8 cellular contexts compared by ENCODE assay signal in the genomic region with DNA sequence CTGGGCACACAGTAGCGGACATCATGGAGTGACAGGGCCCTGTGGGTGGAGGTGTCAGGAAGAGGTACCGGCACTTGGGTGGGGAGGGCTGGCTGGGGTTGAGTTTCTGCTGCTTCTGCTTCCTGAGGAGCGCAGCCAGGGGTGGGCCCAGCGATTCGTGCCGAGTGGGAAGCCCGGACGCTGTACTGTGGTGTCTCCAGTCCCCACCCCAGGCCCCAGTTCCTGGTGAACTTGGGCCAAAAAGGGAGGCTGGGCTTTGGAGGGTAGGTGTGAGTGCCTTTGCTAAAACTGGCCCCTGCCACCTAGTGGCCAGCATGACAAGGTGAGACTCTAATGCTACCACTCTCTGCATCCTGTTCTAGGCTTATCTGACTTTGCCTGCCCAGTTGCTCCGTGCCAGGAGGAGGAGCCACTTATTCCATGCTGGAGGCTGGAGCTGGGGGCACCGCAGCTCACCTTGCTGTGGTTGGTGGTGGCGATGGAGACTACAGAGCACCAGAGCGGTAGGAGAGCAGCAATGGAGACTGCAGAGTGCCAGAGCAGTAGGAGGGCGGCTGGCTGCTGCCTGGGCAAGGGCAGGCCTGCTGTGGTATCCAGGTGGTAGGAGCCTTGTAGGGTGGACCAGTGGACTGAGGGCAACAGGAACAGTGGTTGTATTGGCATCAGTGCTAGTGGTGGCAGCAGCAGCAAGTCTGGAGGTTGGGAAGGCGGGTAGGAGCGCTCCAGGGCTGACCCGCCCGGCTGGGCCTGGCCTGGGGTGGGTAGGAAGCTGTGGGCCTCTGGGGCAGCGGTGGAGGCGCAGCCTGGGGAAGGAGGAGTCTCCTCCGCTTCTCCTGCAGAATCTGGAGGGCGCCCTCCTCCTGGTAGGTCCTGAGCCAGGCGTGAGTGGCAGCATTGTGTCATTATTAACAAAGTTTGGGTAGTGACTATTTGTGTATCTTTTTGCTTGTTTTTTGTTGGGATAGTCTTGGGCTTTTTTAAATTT.
A peak's percentile ranks its signal among the peaks of the same experiment; 100 is the strongest.
DNase-seq lines count a peak whose midpoint lies in the region; ATAC-seq lines count a peak whose summit lies in the region.

No MANE protein-coding gene starts in this region.

- ATAC-seq in stimulated activated naive CD8-positive, alpha-beta T cell treated with anti-CD3 and anti-CD28 coated beads, Interleukin-15, Interleukin-2, amounts not matched to agents 100 U/mL and 50 U/mL, for 24 hours, result peak; percentile 46
- no peak for ATAC-seq in GM19395 (IDR thresholded peaks at IDR 0.05; ENCODE audit: unreplicated experiment)

- DNase-seq in SIG-M5 treated with dmso at 0.1 percent for 504 hours (lab: John Stamatoyannopoulos, UW; ENCODE audit: unreplicated experiment), result peak; percentile 46
- no peak for DNase-seq in SIG-M5 (lab: John Stamatoyannopoulos, UW)
- peak; percentile 47 for DNase-seq in NAMALWA (ENCODE audit: low spot score)
- DNase-seq in activated CD4-positive, alpha-beta T cell treated with anti-CD3 and anti-CD28 coated beads, Interleukin-2, amount 50 U/mL, for 1 hour, result peak; percentile 27
- DNase-seq in glomerular visceral epithelial cell (ENCODE audit: extremely low spot score), result peak; percentile 5
- peak; percentile 39 for DNase-seq in stimulated activated naive CD8-positive, alpha-beta T cell treated with anti-CD3 and anti-CD28 coated beads, Interleukin-15, Interleukin-2, amounts not matched to agents 100 U/mL and 50 U/mL, for 24 hours
- DNase-seq in NCI-H187 treated with DMSO at 0.1 percent for 48 hours (lab: John Stamatoyannopoulos, UW), result no peak

Comparison
In these comparisons a context has a peak if more than half of its experiments do, and no peak if none do; other contexts are left out.
1. DNase-seq: peak in SIG-M5 treated with dmso at 0.1 percent for 504 hours (single experiment), NAMALWA (single experiment), activated CD4-positive, alpha-beta T cell treated with anti-CD3 and anti-CD28 coated beads, Interleukin-2, amount 50 U/mL, for 1 hour (single experiment), glomerular visceral epithelial cell (single experiment) and stimulated activated naive CD8-positive, alpha-beta T cell treated with anti-CD3 and anti-CD28 coated beads, Interleukin-15, Interleukin-2, amounts not matched to agents 100 U/mL and 50 U/mL, for 24 hours (single experiment); none in SIG-M5 (single experiment) and NCI-H187 treated with DMSO at 0.1 percent for 48 hours (single experiment).